ENCODE assay signal across 8 cellular contexts in the genomic region with DNA sequence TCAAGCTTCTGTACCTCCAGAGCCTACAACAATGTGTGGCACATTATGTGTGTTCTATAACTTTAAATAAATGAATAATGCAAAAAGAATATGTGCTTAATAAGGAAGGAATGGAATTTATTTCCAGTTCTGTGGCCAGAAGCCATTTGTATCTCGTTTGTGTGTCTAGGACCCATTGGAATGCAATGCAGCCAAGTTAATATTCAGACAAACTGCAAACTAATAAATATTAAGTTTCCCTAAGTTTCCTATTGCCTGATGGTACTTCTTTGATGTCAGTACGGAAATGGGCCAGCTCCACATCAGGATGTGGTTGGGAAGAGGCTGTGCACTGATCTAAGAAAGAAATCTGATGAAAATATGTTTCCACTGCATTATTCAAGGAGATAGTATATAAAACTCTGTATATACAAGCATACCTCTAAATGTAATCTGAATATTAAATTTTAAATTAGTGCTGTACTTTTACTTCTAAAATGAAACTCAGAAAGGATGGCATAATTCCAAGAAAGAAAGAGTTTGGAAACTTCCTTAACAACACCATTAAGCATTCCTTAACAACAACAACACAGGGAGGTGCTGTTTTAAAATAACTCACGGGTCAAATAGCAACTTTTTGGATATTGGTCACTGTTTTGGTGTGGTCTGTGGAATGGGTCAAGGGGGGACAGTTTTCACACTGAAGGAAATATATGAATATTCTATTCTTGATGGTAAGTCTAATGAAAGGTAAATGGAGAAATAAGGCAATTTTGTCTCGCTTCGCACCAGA. TPM values are rescaled to one million over a fixed set of nuclear protein-coding genes. Genes with fewer than 3 reads are reported as not detected.
"Had no signal": no experiment of that assay in that cellular context is flagged by ENCODE, and none has a peak within 500 bp of the region (broad histone marks: within the 10 kb centered on the region; RNA-seq: fewer than 3 reads in every experiment).

No MANE protein-coding gene starts in this region.

- DNase-seq: GDM1, GF-D8 had no signal

- FAIRE-seq: G401.6, GM12878, GM12891, GM18507, GM19239 had no signal

- ATAC-seq: GM12878 had no signal

- H3K4me3 ChIP-seq: GM12878 had no signal

RNA-seq across cellular contexts. Expression of a gene that starts 29.4 kb away (rescaled TPM):
- total RNA-seq: G401 had no signal
